Comparison of ENCODE assay signal across 17 cellular contexts in the genomic region with DNA sequence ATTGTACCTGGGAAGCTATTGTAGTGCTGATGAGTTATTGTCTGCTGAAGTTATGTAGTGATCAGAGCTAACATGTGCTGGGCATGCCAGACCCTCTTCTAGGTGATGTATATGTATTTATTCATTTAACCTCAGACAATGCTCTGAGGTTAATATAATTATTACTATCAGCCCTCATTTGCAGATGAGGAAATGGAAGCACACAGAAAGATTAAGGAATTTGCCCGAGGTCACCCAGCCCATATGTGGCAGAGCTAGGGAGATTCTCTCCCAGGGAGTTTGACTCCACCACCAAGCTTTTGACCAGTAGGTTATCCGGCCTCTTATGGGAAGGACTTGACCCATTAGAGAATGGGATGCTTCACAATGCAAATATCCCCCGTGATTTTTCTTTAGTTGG.
"Had no signal": no experiment of that assay in that cellular context is flagged by ENCODE, and none has a peak within 500 bp of the region (broad histone marks: within the 10 kb centered on the region; RNA-seq: fewer than 3 reads in every experiment).

No MANE protein-coding gene starts in this region.

- H3K4me1 ChIP-seq: upper lobe of right lung had no signal

- DNase-seq: activated CD4-positive, alpha-beta T cell treated with anti-CD3 and anti-CD28 coated beads, Interleukin-2, amount 10 ng/mL, durations not matched to agents 7 days and 5 days; activated CD4-positive, CD25-positive, alpha-beta regulatory T cell; activated naive CD4-positive, alpha-beta T cell treated with anti-CD3 and anti-CD28 coated beads for 36 hours; activated T-cell treated with anti-CD3 and anti-CD28 coated beads for 4 hours; dermis blood vessel endothelial cell; glutamatergic neuron; left cardiac atrium; lower lobe of right lung; midbrain; naive thymus-derived CD4-positive, alpha-beta T cell; spleen; stimulated activated CD4-positive, alpha-beta T cell treated with anti-CD3 and anti-CD28 coated beads, Interleukin-1b, Interleukin-23, amount 100 ng/mL, for 48 hours; upper lobe of right lung had no signal

- H3K4me3 ChIP-seq: lower lobe of right lung, spleen, upper lobe of right lung had no signal

- H3K4me1 Mint-ChIP-seq: activated CD4-positive, alpha-beta T cell treated with anti-CD3 and anti-CD28 coated beads, Interleukin-2, amount 10 ng/mL, durations not matched to agents 7 days and 5 days; endodermal cell; naive thymus-derived CD4-positive, alpha-beta T cell; stimulated activated memory B cell treated with anti-CD40 and anti-IgM and Interleukin-4, amounts not matched to agents 10 μg/mL and 1 μg/mL and 100 μg/mL, for 72 hours had no signal

- H3K36me3 ChIP-seq: lower lobe of right lung, spleen, upper lobe of right lung had no signal

- H3K27me3 Mint-ChIP-seq: activated CD4-positive, alpha-beta T cell treated with anti-CD3 and anti-CD28 coated beads, Interleukin-2, amount 10 ng/mL, durations not matched to agents 7 days and 5 days had no signal

- H3K36me3 Mint-ChIP-seq: naive thymus-derived CD4-positive, alpha-beta T cell; stimulated activated memory B cell treated with anti-CD40 and anti-IgM and Interleukin-4, amounts not matched to agents 10 μg/mL and 1 μg/mL and 100 μg/mL, for 72 hours had no signal

- ATAC-seq: activated T-helper 17 cell treated with anti-CD3 and anti-CD28 coated beads, Interleukin-2, amount 50 U/mL, for 72 hours; left cardiac atrium; lower lobe of right lung; naive thymus-derived CD4-positive, alpha-beta T cell; right cardiac atrium; stimulated activated memory B cell treated with anti-CD40 and anti-IgM and Interleukin-4, amounts not matched to agents 10 μg/mL and 1 μg/mL and 100 μg/mL, for 72 hours had no signal

- H3K9me3 ChIP-seq: lower lobe of right lung, spleen, upper lobe of right lung had no signal

- H3K27ac Mint-ChIP-seq: activated CD4-positive, alpha-beta T cell treated with anti-CD3 and anti-CD28 coated beads, Interleukin-2, amount 10 ng/mL, durations not matched to agents 7 days and 5 days; activated naive CD4-positive, alpha-beta T cell treated with anti-CD3 and anti-CD28 coated beads for 36 hours; activated T-helper 17 cell treated with anti-CD3 and anti-CD28 coated beads, Interleukin-2, amount 50 U/mL, for 72 hours; endodermal cell; naive thymus-derived CD4-positive, alpha-beta T cell; stimulated activated memory B cell treated with anti-CD40 and anti-IgM and Interleukin-4, amounts not matched to agents 10 μg/mL and 1 μg/mL and 100 μg/mL, for 72 hours had no signal

- H3K27me3 ChIP-seq: upper lobe of right lung had no signal

- H3K4me3 Mint-ChIP-seq: activated CD4-positive, alpha-beta T cell treated with anti-CD3 and anti-CD28 coated beads, Interleukin-2, amount 10 ng/mL, durations not matched to agents 7 days and 5 days; activated naive CD4-positive, alpha-beta T cell treated with anti-CD3 and anti-CD28 coated beads for 36 hours; activated T-helper 17 cell treated with anti-CD3 and anti-CD28 coated beads, Interleukin-2, amount 50 U/mL, for 72 hours; endodermal cell; naive thymus-derived CD4-positive, alpha-beta T cell; stimulated activated memory B cell treated with anti-CD40 and anti-IgM and Interleukin-4, amounts not matched to agents 10 μg/mL and 1 μg/mL and 100 μg/mL, for 72 hours had no signal

- H3K27ac ChIP-seq: lower lobe of right lung, spleen, upper lobe of right lung had no signal

- H3K9me3 Mint-ChIP-seq: activated CD4-positive, alpha-beta T cell treated with anti-CD3 and anti-CD28 coated beads, Interleukin-2, amount 10 ng/mL, durations not matched to agents 7 days and 5 days; activated naive CD4-positive, alpha-beta T cell treated with anti-CD3 and anti-CD28 coated beads for 36 hours; activated T-helper 17 cell treated with anti-CD3 and anti-CD28 coated beads, Interleukin-2, amount 50 U/mL, for 72 hours; endodermal cell had no signal
